In the genomic region with DNA sequence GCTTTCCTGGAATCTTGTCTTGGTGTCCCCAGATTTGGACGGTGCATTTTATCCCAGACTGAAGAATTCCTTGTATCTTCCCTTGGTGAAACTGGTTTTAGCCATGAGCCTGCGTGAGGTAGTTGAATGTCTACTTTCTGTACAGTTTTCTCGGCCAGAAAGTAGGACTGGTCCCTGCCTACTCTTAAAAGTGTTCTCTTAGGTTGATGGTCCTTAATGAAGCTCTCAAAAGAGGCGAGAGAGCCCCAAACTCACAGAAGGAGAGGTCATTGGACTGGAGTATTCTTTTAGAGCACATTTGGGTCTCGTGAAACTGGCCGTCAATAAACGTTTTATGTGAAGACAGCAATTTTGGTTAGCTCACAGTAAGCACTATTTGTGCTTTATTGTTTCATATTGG, we compare ENCODE assay signal across 8 cellular contexts. TPM values are rescaled to one million over a fixed set of nuclear protein-coding genes. Genes with fewer than 3 reads are reported as not detected.
A peak's percentile ranks its signal among the peaks of the same experiment; 100 is the strongest.
DNase-seq lines count a peak whose midpoint lies in the region; ATAC-seq and TF ChIP-seq lines count a peak whose summit lies in the region.

No MANE protein-coding gene starts in this region.

- intact Hi-C loops in PC-3 (cut with micrococcal nuclease) = loop anchor here (1.0 to 2.0 kb wide), 4 partner anchors 38 to 160 kb away; no protein-coding TSS in a partner anchor

- H3K27me3 ChIP-seq in PC-3 (ENCODE audit: low read length) (no peaks in the 10 kb centered on the region), skeletal muscle satellite cell (ENCODE audit: control insufficient read depth, insufficient read depth, low read length) (no peaks in the 10 kb centered on the region)

- CTCF ChIA-PET in PC-3 (lab: Charles Lee) = interaction anchor here (1.4 kb wide), 1 partner anchor 41 kb away, joined by 3 read pairs; no protein-coding TSS in a partner anchor

- no peaks in the 10 kb centered on the region for H3K36me3 ChIP-seq in PC-3 (ENCODE audit: low read depth, low read length)
- no peaks in the 10 kb centered on the region for H3K36me3 ChIP-seq in skeletal muscle satellite cell (ENCODE audit: insufficient read depth, low read length)

- H3K9ac ChIP-seq in PC-3 (ENCODE audit: low read length) (peak overlapping the region; percentile 98), skeletal muscle satellite cell (ENCODE audit: low read depth, low read length) (peak overlapping the region; percentile 91)

- H3K9me3 ChIP-seq in PC-3 (ENCODE audit: low read length) (no peaks in the 10 kb centered on the region), skeletal muscle satellite cell (replicated peaks; ENCODE audit: low read length) (no peaks in the 10 kb centered on the region)

- H3K4me1 ChIP-seq in PC-3 (ENCODE audit: insufficient read depth, low read length) (peaks cover 13% of the 10 kb centered on the region), skeletal muscle satellite cell (ENCODE audit: control insufficient read depth, insufficient read depth, low read length) (peaks cover 14% of the 10 kb centered on the region)

- POLR2A ChIA-PET in PC-3 (lab: Charles Lee; ENCODE audit: unreplicated experiment) = interaction anchor here (0.5 kb wide), 1 partner anchor 146 kb away, joined by 4 read pairs; no protein-coding TSS in a partner anchor

- DNase-seq in PC-3 = no peak
- no peak for DNase-seq in fibroblast of villous mesenchyme (ENCODE audit: low read depth)
- DNase-seq in activated naive CD4-positive, alpha-beta T cell (lab: John Stamatoyannopoulos, UW) = no peak
- DNase-seq in HCEC 1CT = no peak
- no peak for DNase-seq in SKM-1 treated with dmso at 0.1 percent for 144 hours (lab: John Stamatoyannopoulos, UW; ENCODE audit: unreplicated experiment)
- DNase-seq in DMS114 treated with DMSO at 0.1 percent for 48 hours (lab: John Stamatoyannopoulos, UW; ENCODE audit: unreplicated experiment) = no peak

- no peaks in the 10 kb centered on the region for H3K9me2 ChIP-seq in PC-3 (replicated peaks; ENCODE audit: low read length)

- H3K79me2 ChIP-seq in PC-3 (ENCODE audit: low read length) = peaks cover 57% of the 10 kb centered on the region

- H3K27ac ChIP-seq in PC-3 (ENCODE audit: low read length) = peak overlapping the region; percentile 83

- H4K20me1 ChIP-seq in PC-3 (ENCODE audit: low read length) = peaks cover 24% of the 10 kb centered on the region

- no TSS peak for BruUV-seq in PC-3 (replicated peaks; lab: Mats Ljungman, UMichigan)

- TF ChIP-seq CTCF in PC-3 (conservative IDR thresholded peaks at IDR 0.05; ENCODE audit: low read depth, low read length) (no peak), fibroblast of villous mesenchyme (IDR thresholded peaks at IDR 0.05; ENCODE audit: insufficient read depth, low read depth, low read length) (no peak)

- H3K4me2 ChIP-seq in PC-3 (ENCODE audit: low read length) (peak overlapping the region; percentile 89), skeletal muscle satellite cell (ENCODE audit: low read length) (peak overlapping the region; percentile 92)

- H3K4me3 ChIP-seq in PC-3 (ENCODE audit: low read length) = peak overlapping the region; percentile 99
- peak overlapping the region; percentile 87 for H3K4me3 ChIP-seq in fibroblast of villous mesenchyme (ENCODE audit: low read depth, low read length)
- peak overlapping the region; percentile 87 for H3K4me3 ChIP-seq in skeletal muscle satellite cell (ENCODE audit: low read length)

- no peaks in the 10 kb centered on the region for H3F3A ChIP-seq in PC-3 (ENCODE audit: low read length, unreplicated experiment)

- ATAC-seq in GM18498 (IDR thresholded peaks at IDR 0.05; ENCODE audit: unreplicated experiment) (peak; percentile 7), PC-3 (0 out of 2 replicates have a peak, but pooled peaks have one; percentile 5)

- peak overlapping the region; percentile 98; the same call in 1 of the 2 replicates for H2AFZ ChIP-seq in PC-3 (ENCODE audit: low read length)

RNA-seq across cellular contexts. Expression of a gene that starts 0.7 kb away (rescaled TPM):
- 24.8 and 28.3 TPM in 2 replicates for total RNA-seq in PC-3 (2014; rRNA removed)
- 24.2 and 38.0 TPM in 2 replicates for total RNA-seq in fibroblast of villous mesenchyme
- 19.7 and 23.1 TPM in 2 replicates for total RNA-seq in skeletal muscle satellite cell (2012; rRNA removed)
